In genomic region chr11:65204646-65205601, GRCh38 we compare ENCODE assay signal across 7 cellular contexts. TPM values are rescaled to one million over a fixed set of nuclear protein-coding genes. Genes with fewer than 3 reads are reported as not detected.
DNase-seq lines count a peak whose midpoint lies in the region; ATAC-seq and TF ChIP-seq lines count a peak whose summit lies in the region.

No MANE protein-coding gene starts in this region.

- H3K9ac ChIP-seq in mesenchymal stem cell (ENCODE audit: low read length): no peak overlapping the region

- H3K4ac ChIP-seq in mesenchymal stem cell (ENCODE audit: low read depth in 1 of 2, low read length in 2 of 2): no peak overlapping the region

- H3K4me2 ChIP-seq in mesenchymal stem cell (ENCODE audit: low read length, poor library complexity, severe bottlenecking): no peak overlapping the region

- H3K27me3 ChIP-seq in mesenchymal stem cell (ENCODE audit: control insufficient read depth in 1 of 2, insufficient read depth in 1 of 2, low read length in 2 of 2): no peaks in the 10 kb centered on the region
- no peaks in the 10 kb centered on the region for H3K27me3 ChIP-seq in tibial nerve

- H3K9me3 ChIP-seq in mesenchymal stem cell (ENCODE audit: control insufficient read depth, low read length) (no peaks in the 10 kb centered on the region), tibial nerve (no peaks in the 10 kb centered on the region)

- no peak overlapping the region for H4K91ac ChIP-seq in mesenchymal stem cell (ENCODE audit: low read length)

- TF ChIP-seq CTCF in tibial nerve (IDR thresholded peaks at IDR 0.05): peak; percentile 66 to 82 (median 78)

- no peak overlapping the region for H2BK5ac ChIP-seq in mesenchymal stem cell (ENCODE audit: low read depth, low read length, poor library complexity, severe bottlenecking)

- no peak overlapping the region for H2AK5ac ChIP-seq in mesenchymal stem cell (ENCODE audit: low read length, severe bottlenecking)

- H3K27ac ChIP-seq in mesenchymal stem cell (ENCODE audit: low read length, poor library complexity, severe bottlenecking) (no peak overlapping the region), tibial nerve (no peak overlapping the region)

- H3K79me1 ChIP-seq in mesenchymal stem cell (replicated peaks; ENCODE audit: low read length, poor library complexity, severe bottlenecking): peaks cover 15% of the 10 kb centered on the region

- H2BK12ac ChIP-seq in mesenchymal stem cell (ENCODE audit: low read length in 2 of 2): no peak overlapping the region

- no peak overlapping the region for H2BK120ac ChIP-seq in mesenchymal stem cell (ENCODE audit: low read depth, low read length)

- WGBS in mesenchymal stem cell: 60% methylated on average over 24 of the region's 38 CpGs
- WGBS in tibial nerve, 2 donors: 55 to 58% methylated on average over 20 to 25 of the region's 38 CpGs

- H3K4me3 ChIP-seq in mesenchymal stem cell (ENCODE audit: insufficient read depth in 1 of 2, low read depth in 1 of 2, low read length in 2 of 2) (no peak overlapping the region), tibial nerve (no peak overlapping the region)

- DNase-seq in ELR (ENCODE audit: low read depth) (peak; percentile 45), mesenchymal stem cell (peak; percentile 35), tibial nerve (ENCODE audit: low spot score in 2 of 2) (no peak)
- DNase-seq in activated CD4-positive, alpha-beta T cell treated with anti-CD3 and anti-CD28 coated beads for 1 hour: peak; percentile 29
- peak; percentile 39 for DNase-seq in effector CD8-positive, alpha-beta T cell (lab: John Stamatoyannopoulos, UW)

- H2AFZ ChIP-seq in mesenchymal stem cell (ENCODE audit: low read depth, low read length): no peak overlapping the region

- TF ChIP-seq RAD21 in Ishikawa (IDR thresholded peaks at IDR 0.05; ENCODE audit: low read depth): peak; percentile 66

- H4K8ac ChIP-seq in mesenchymal stem cell (ENCODE audit: low read length): peak overlapping the region; percentile 85

- H2BK15ac ChIP-seq in mesenchymal stem cell (ENCODE audit: low read depth, poor library complexity, severe bottlenecking): no peak overlapping the region

- H3K36me3 ChIP-seq in mesenchymal stem cell (ENCODE audit: control insufficient read depth in 1 of 2, insufficient read depth in 2 of 2, low read depth in 1 of 2, low read length in 2 of 2): peaks cover 70 to 71% of the 10 kb centered on the region in 2 experiments
- H3K36me3 ChIP-seq in tibial nerve: peaks cover 0 to 95% (median 18%) of the 10 kb centered on the region in 3 donors

- TF ChIP-seq EP300 in Ishikawa (IDR thresholded peaks at IDR 0.05; ENCODE audit: borderline replicate concordance): no peak
- TF ChIP-seq EP300 in tibial nerve (IDR thresholded peaks at IDR 0.05): no peak

- no peak for ATAC-seq in HG02973 (IDR thresholded peaks at IDR 0.05; ENCODE audit: unreplicated experiment)

- H3K14ac ChIP-seq in mesenchymal stem cell (ENCODE audit: low read length in 2 of 2): no peak overlapping the region

- no peak overlapping the region for H3K18ac ChIP-seq in mesenchymal stem cell (ENCODE audit: low read depth in 1 of 2, low read length in 2 of 2)

- no peak overlapping the region for H3K23ac ChIP-seq in mesenchymal stem cell (ENCODE audit: low read length in 2 of 2)

- H3K4me1 ChIP-seq in mesenchymal stem cell (ENCODE audit: control insufficient read depth, insufficient read depth, low read depth, low read length) (peaks cover 4% of the 10 kb centered on the region), tibial nerve (no peaks in the 10 kb centered on the region)

- no peak for TF ChIP-seq POLR2A in tibial nerve (IDR thresholded peaks at IDR 0.05)

TF ChIP-seq in Ishikawa, 13 proteins besides CTCF, POLR2A, EP300 and RAD21:
- TF ChIP-seq, protein P1, sequence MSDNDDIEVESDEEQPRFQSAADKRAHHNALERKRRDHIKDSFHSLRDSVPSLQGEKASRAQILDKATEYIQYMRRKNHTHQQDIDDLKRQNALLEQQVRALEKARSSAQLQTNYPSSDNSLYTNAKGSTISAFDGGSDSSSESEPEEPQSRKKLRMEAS (IDR thresholded peaks at IDR 0.05): no peak
- TF ChIP-seq YY1 (IDR thresholded peaks at IDR 0.05; ENCODE audit: low read depth): no peak
- TF ChIP-seq, protein P2, sequence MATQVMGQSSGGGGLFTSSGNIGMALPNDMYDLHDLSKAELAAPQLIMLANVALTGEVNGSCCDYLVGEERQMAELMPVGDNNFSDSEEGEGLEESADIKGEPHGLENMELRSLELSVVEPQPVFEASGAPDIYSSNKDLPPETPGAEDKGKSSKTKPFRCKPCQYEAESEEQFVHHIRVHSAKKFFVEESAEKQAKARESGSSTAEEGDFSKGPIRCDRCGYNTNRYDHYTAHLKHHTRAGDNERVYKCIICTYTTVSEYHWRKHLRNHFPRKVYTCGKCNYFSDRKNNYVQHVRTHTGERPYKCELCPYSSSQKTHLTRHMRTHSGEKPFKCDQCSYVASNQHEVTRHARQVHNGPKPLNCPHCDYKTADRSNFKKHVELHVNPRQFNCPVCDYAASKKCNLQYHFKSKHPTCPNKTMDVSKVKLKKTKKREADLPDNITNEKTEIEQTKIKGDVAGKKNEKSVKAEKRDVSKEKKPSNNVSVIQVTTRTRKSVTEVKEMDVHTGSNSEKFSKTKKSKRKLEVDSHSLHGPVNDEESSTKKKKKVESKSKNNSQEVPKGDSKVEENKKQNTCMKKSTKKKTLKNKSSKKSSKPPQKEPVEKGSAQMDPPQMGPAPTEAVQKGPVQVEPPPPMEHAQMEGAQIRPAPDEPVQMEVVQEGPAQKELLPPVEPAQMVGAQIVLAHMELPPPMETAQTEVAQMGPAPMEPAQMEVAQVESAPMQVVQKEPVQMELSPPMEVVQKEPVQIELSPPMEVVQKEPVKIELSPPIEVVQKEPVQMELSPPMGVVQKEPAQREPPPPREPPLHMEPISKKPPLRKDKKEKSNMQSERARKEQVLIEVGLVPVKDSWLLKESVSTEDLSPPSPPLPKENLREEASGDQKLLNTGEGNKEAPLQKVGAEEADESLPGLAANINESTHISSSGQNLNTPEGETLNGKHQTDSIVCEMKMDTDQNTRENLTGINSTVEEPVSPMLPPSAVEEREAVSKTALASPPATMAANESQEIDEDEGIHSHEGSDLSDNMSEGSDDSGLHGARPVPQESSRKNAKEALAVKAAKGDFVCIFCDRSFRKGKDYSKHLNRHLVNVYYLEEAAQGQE (IDR thresholded peaks at IDR 0.05; ENCODE audit: low read depth): no peak
- TF ChIP-seq NFIC (IDR thresholded peaks at IDR 0.05): no peak
- no peak for TF ChIP-seq USF1 (IDR thresholded peaks at IDR 0.05)
- TF ChIP-seq TAF1 (IDR thresholded peaks at IDR 0.05; ENCODE audit: low read depth): no peak
- no peak for TF ChIP-seq TCF12 (IDR thresholded peaks at IDR 0.05; ENCODE audit: low read depth)
- TF ChIP-seq EGR1 (IDR thresholded peaks at IDR 0.05): no peak
- TF ChIP-seq TEAD4 (IDR thresholded peaks at IDR 0.05): no peak
- no peak for TF ChIP-seq FOXM1 (IDR thresholded peaks at IDR 0.05; ENCODE audit: borderline replicate concordance, low read depth)
- TF ChIP-seq ZBTB7A (IDR thresholded peaks at IDR 0.05; ENCODE audit: low read depth): no peak
- TF ChIP-seq CEBPB (IDR thresholded peaks at IDR 0.05): no peak
- TF ChIP-seq CREB1 (IDR thresholded peaks at IDR 0.05; ENCODE audit: low read depth): no peak

RNA-seq across cellular contexts. Expression of gene CAPN1, which starts 23.2 kb away (rescaled TPM):
- polyA plus RNA-seq in mesenchymal stem cell (2013, experiment 1 of 2): 166 TPM
- 168 TPM for polyA plus RNA-seq in mesenchymal stem cell (2013, experiment 2 of 2)
- total RNA-seq in tibial nerve: 100 to 1,000 TPM; 108 to 209 (median 150) TPM

RNA-seq across cellular contexts. Expression of gene SPDYC, which starts 34.9 kb away (rescaled TPM):
- polyA plus RNA-seq in mesenchymal stem cell (2013, experiment 1 of 2): not detected
- polyA plus RNA-seq in mesenchymal stem cell (2013, experiment 2 of 2): not detected
- not detected for total RNA-seq in tibial nerve

RNA-seq across cellular contexts. Expression of gene POLA2, which starts 56.8 kb away (rescaled TPM):
- 2.6 TPM for polyA plus RNA-seq in mesenchymal stem cell (2013, experiment 1 of 2)
- 3.4 TPM for polyA plus RNA-seq in mesenchymal stem cell (2013, experiment 2 of 2)
- total RNA-seq in tibial nerve: 10 to 100 TPM in 2 of 4 donors, 1 to 10 TPM in 2; 3.5 to 13.5 (median 10.0) TPM

Comparison
In these comparisons a context has a peak if more than half of its experiments do, and no peak if none do; other contexts are left out.
1. DNase-seq: peak in ELR (single experiment), activated CD4-positive, alpha-beta T cell treated with anti-CD3 and anti-CD28 coated beads for 1 hour (single experiment), effector CD8-positive, alpha-beta T cell (single experiment) and mesenchymal stem cell (single experiment); none in tibial nerve (0 of 2).